Comparison of ENCODE assay signal across 15 cellular contexts in the genomic region with DNA sequence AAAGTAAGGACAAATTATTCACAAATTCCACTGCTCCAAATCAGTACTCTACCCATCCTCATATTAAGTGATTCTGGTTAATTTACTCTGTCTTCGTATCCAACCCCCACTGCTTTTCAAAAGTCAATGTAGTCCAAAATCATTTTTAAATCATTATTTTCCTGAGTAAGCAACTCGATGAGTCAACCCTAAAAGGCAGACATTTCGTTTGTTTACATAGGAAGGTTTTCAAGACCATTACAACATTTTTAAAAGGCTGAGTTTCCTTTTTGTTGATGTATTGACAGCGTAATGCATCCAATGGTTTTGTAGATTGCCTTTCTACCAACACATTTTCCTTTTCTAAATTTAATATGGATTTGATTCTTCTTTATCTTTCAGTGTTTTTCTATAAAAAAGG.
DNase-seq lines count a peak whose midpoint lies in the region; FAIRE-seq and TF ChIP-seq lines count a peak whose summit lies in the region.
"Had no signal": no experiment of that assay in that cellular context is flagged by ENCODE, and none has a peak within 500 bp of the region (broad histone marks: within the 10 kb centered on the region; RNA-seq: fewer than 3 reads in every experiment).

No MANE protein-coding gene starts in this region.

- peak overlapping the region; percentile 37 for H3K4me2 ChIP-seq in astrocyte (ENCODE audit: low read length)

- H3K79me2 ChIP-seq in astrocyte (ENCODE audit: insufficient read depth, low read length): no peaks in the 10 kb centered on the region

- no peak overlapping the region for H3K27ac ChIP-seq in astrocyte (ENCODE audit: low read depth, low read length)
- H3K27ac ChIP-seq: colonic mucosa, tibial nerve had no signal

- no peaks in the 10 kb centered on the region for H3K36me3 ChIP-seq in astrocyte (ENCODE audit: insufficient read depth, low read length)
- H3K36me3 ChIP-seq: colonic mucosa, tibial nerve had no signal

- TF ChIP-seq CTCF in astrocyte (IDR thresholded peaks at IDR 0.05; ENCODE audit: insufficient read depth, low read depth, low read length): no peak
- TF ChIP-seq CTCF in fibroblast of the aortic adventitia (IDR thresholded peaks at IDR 0.05; ENCODE audit: insufficient read depth, low read length): no peak

- H4K20me1 ChIP-seq in astrocyte (ENCODE audit: insufficient read depth, low read length): no peaks in the 10 kb centered on the region

- peak; percentile 54 for DNase-seq in A172 (ENCODE audit: low spot score)
- DNase-seq in H4 (ENCODE audit: low spot score): peak; percentile 18
- DNase-seq in astrocyte (ENCODE audit: low read depth): peak; percentile 58
- DNase-seq in fibroblast of the aortic adventitia (ENCODE audit: low read depth): peak; percentile 73
- no peak for DNase-seq in stimulated activated CD4-positive, alpha-beta T cell treated with anti-CD3 and anti-CD28 coated beads, Interleukin-4, amount 100 ng/mL, for 24 hours
- no peak for DNase-seq in occipital lobe (lab: John Stamatoyannopoulos, UW)
- no peak for DNase-seq in activated CD8-positive, alpha-beta memory T cell treated with anti-CD3 and anti-CD28 coated beads, Interleukin-2, amount 50 U/mL, for 48 hours
- no peak for DNase-seq in T-helper 2 cell treated with Interferon-gamma antibody and Interleukin-4, amounts not matched to agents 5 μg/mL and 100 μg/mL, for 36 hours (ENCODE audit: low spot score)
- DNase-seq: activated CD4-positive, alpha-beta T cell treated with anti-CD3 and anti-CD28 coated beads, Interleukin-2, amount 50 U/mL, for 1 hour; activated naive CD8-positive, alpha-beta T cell treated with anti-CD3 and anti-CD28 coated beads, Interleukin-2, amount 10 ng/mL, durations not matched to agents 7 days and 5 days; activated T-cell treated with anti-CD3 and anti-CD28 coated beads, Interleukin-2, amount 50 U/mL, for 4 hours; colonic mucosa; naive thymus-derived CD4-positive, alpha-beta T cell; stimulated activated CD4-positive, alpha-beta T cell treated with anti-CD3 and anti-CD28 coated beads, Interleukin-4, amount 100 ng/mL, for 4 hours had no signal

- H3K4me1 Mint-ChIP-seq in astrocyte (ENCODE audit: low read depth, unreplicated experiment): peaks cover 4% of the 10 kb centered on the region
- no peaks in the 10 kb centered on the region for H3K4me1 Mint-ChIP-seq in T-helper 2 cell treated with Interferon-gamma antibody and Interleukin-4, amounts not matched to agents 5 μg/mL and 100 μg/mL, for 36 hours (ENCODE audit: low read depth)
- H3K4me1 Mint-ChIP-seq: activated naive CD8-positive, alpha-beta T cell treated with anti-CD3 and anti-CD28 coated beads, Interleukin-2, amount 10 ng/mL, durations not matched to agents 7 days and 5 days; naive thymus-derived CD4-positive, alpha-beta T cell had no signal

- H3K4me1 ChIP-seq in astrocyte (ENCODE audit: insufficient read depth, low read length): peaks cover 10% of the 10 kb centered on the region
- H3K4me1 ChIP-seq: colonic mucosa had no signal

- no peak overlapping the region for H3K9ac ChIP-seq in astrocyte (ENCODE audit: low read length)

- no peaks in the 10 kb centered on the region for H3K36me3 Mint-ChIP-seq in astrocyte (ENCODE audit: low read depth, unreplicated experiment)
- H3K36me3 Mint-ChIP-seq in T-helper 2 cell treated with Interferon-gamma antibody and Interleukin-4, amounts not matched to agents 5 μg/mL and 100 μg/mL, for 36 hours (ENCODE audit: low read depth): no peaks in the 10 kb centered on the region
- H3K36me3 Mint-ChIP-seq: activated naive CD8-positive, alpha-beta T cell treated with anti-CD3 and anti-CD28 coated beads, Interleukin-2, amount 10 ng/mL, durations not matched to agents 7 days and 5 days; naive thymus-derived CD4-positive, alpha-beta T cell had no signal

- H3K9me3 ChIP-seq in astrocyte (ENCODE audit: insufficient read depth, low read depth, low read length): no peaks in the 10 kb centered on the region
- H3K9me3 ChIP-seq: colonic mucosa, tibial nerve had no signal

- H3K9me3 Mint-ChIP-seq in astrocyte (ENCODE audit: unreplicated experiment): no peaks in the 10 kb centered on the region
- H3K9me3 Mint-ChIP-seq in T-helper 2 cell treated with Interferon-gamma antibody and Interleukin-4, amounts not matched to agents 5 μg/mL and 100 μg/mL, for 36 hours: peaks cover 28% of the 10 kb centered on the region

- FAIRE-seq in astrocyte (lab: Jason Lieb, UNC): peak; percentile 75

- H3K4me3 Mint-ChIP-seq in astrocyte (ENCODE audit: unreplicated experiment): no peak overlapping the region
- H3K4me3 Mint-ChIP-seq in T-helper 2 cell treated with Interferon-gamma antibody and Interleukin-4, amounts not matched to agents 5 μg/mL and 100 μg/mL, for 36 hours: no peak overlapping the region
- H3K4me3 Mint-ChIP-seq: activated naive CD8-positive, alpha-beta T cell treated with anti-CD3 and anti-CD28 coated beads, Interleukin-2, amount 10 ng/mL, durations not matched to agents 7 days and 5 days; activated T-cell treated with anti-CD3 and anti-CD28 coated beads, Interleukin-2, amount 50 U/mL, for 4 hours; naive thymus-derived CD4-positive, alpha-beta T cell had no signal

- no peaks in the 10 kb centered on the region for H3K27me3 ChIP-seq in astrocyte (ENCODE audit: insufficient read depth, low read length)
- H3K27me3 ChIP-seq: colonic mucosa, tibial nerve had no signal

- H2AFZ ChIP-seq in astrocyte (ENCODE audit: low read depth, low read length): no peak overlapping the region

- no peaks in the 10 kb centered on the region for H3K27me3 Mint-ChIP-seq in astrocyte (ENCODE audit: low read depth, unreplicated experiment)
- H3K27me3 Mint-ChIP-seq in T-helper 2 cell treated with Interferon-gamma antibody and Interleukin-4, amounts not matched to agents 5 μg/mL and 100 μg/mL, for 36 hours (ENCODE audit: low read depth): no peaks in the 10 kb centered on the region
- H3K27me3 Mint-ChIP-seq: activated naive CD8-positive, alpha-beta T cell treated with anti-CD3 and anti-CD28 coated beads, Interleukin-2, amount 10 ng/mL, durations not matched to agents 7 days and 5 days; naive thymus-derived CD4-positive, alpha-beta T cell had no signal

- H3K4me3 ChIP-seq in astrocyte (ENCODE audit: insufficient read depth, low read depth, low read length) (no peak overlapping the region), fibroblast of the aortic adventitia (ENCODE audit: low read depth, low read length) (no peak overlapping the region)
- H3K4me3 ChIP-seq: colonic mucosa, tibial nerve had no signal

- no peak overlapping the region for H3K27ac Mint-ChIP-seq in astrocyte (ENCODE audit: unreplicated experiment)
- no peak overlapping the region for H3K27ac Mint-ChIP-seq in T-helper 2 cell treated with Interferon-gamma antibody and Interleukin-4, amounts not matched to agents 5 μg/mL and 100 μg/mL, for 36 hours
- H3K27ac Mint-ChIP-seq: activated naive CD8-positive, alpha-beta T cell treated with anti-CD3 and anti-CD28 coated beads, Interleukin-2, amount 10 ng/mL, durations not matched to agents 7 days and 5 days; naive thymus-derived CD4-positive, alpha-beta T cell had no signal

Comparison
In these comparisons a context has a peak if more than half of its experiments do, and no peak if none do; other contexts are left out.
1. DNase-seq: peak in A172 (single experiment), H4 (single experiment), astrocyte (single experiment) and fibroblast of the aortic adventitia (single experiment); none in stimulated activated CD4-positive, alpha-beta T cell treated with anti-CD3 and anti-CD28 coated beads, Interleukin-4, amount 100 ng/mL, for 24 hours (single experiment), occipital lobe (single experiment), activated CD8-positive, alpha-beta memory T cell treated with anti-CD3 and anti-CD28 coated beads, Interleukin-2, amount 50 U/mL, for 48 hours (single experiment) and T-helper 2 cell treated with Interferon-gamma antibody and Interleukin-4, amounts not matched to agents 5 μg/mL and 100 μg/mL, for 36 hours (single experiment).